In genomic region chr11:22625448-22626287, GRCh38 we compare ENCODE assay signal across 1 cellular context.
A peak's percentile ranks its signal among the peaks of the same experiment; 100 is the strongest.
TF ChIP-seq lines count a peak whose summit lies in the region.

Gene FANCF, minus strand, starts transcription at chr11:22625823. Its CDS starts 13 bp downstream, at chr11:22625810.

TF ChIP-seq in K562, 482 proteins besides CTCF, POLR2A, EP300 and RAD21 (continued from another document and continues in another):
- no peak for TF ChIP-seq ATF6 (CRISPR knock-in tag; IDR thresholded peaks at IDR 0.05)
- TF ChIP-seq ZBED1 (IDR thresholded peaks at IDR 0.05): no peak
- no peak for TF ChIP-seq ZMIZ1 (IDR thresholded peaks at IDR 0.05; ENCODE audit: low read depth in 2 of 2, low read length in 2 of 2)
- TF ChIP-seq ZNF124 (CRISPR knock-in tag; IDR thresholded peaks at IDR 0.05): no peak
- peak; percentile 49 to 61 for TF ChIP-seq NRF1 (conservative IDR thresholded peaks at IDR 0.05 in 1 of 2, IDR thresholded peaks at IDR 0.05 in 1 of 2)
- no peak for TF ChIP-seq STAT6 (CRISPR knock-in tag; IDR thresholded peaks at IDR 0.05)
- TF ChIP-seq CBX8 (IDR thresholded peaks at IDR 0.05; ENCODE audit: borderline replicate concordance, extremely low read depth, low read depth, low read length, poor library complexity, severe bottlenecking): no peak
- TF ChIP-seq ZNF217 (CRISPR knock-in tag; IDR thresholded peaks at IDR 0.05): no peak
- no peak for TF ChIP-seq ZBTB7A (IDR thresholded peaks at IDR 0.05; ENCODE audit: borderline replicate concordance, control insufficient read depth, low read depth, low read length)
- TF ChIP-seq ZNF592 (IDR thresholded peaks at IDR 0.05): no peak
- no peak for TF ChIP-seq E2F4 (CRISPR knock-in tag; IDR thresholded peaks at IDR 0.05; ENCODE audit: low read depth)
- TF ChIP-seq POLR2B (IDR thresholded peaks at IDR 0.05; ENCODE audit: low read depth, partially characterized antibody): peak; percentile 37
- TF ChIP-seq YY1 (IDR thresholded peaks at IDR 0.05; ENCODE audit: borderline replicate concordance in 1 of 3, control insufficient read depth in 1 of 3, extremely low read depth in 1 of 3, insufficient read depth in 3 of 3, insufficient read length in 1 of 3, insufficient replicate concordance in 2 of 3, low read depth in 1 of 3, low read length in 2 of 3): peak; percentile 25 to 48 (median 47)
- TF ChIP-seq ZNF696 (CRISPR knock-in tag; conservative IDR thresholded peaks at IDR 0.05): no peak
- TF ChIP-seq POLR2G (IDR thresholded peaks at IDR 0.05; ENCODE audit: low read depth, low read length): peak; percentile 87
- no peak for TF ChIP-seq TAL1 (IDR thresholded peaks at IDR 0.05)
- TF ChIP-seq PHF8 (IDR thresholded peaks at IDR 0.05; ENCODE audit: borderline replicate concordance, low read length): peak; percentile 94
- peak; percentile 57 for TF ChIP-seq ATF7 (IDR thresholded peaks at IDR 0.05)
- no peak for TF ChIP-seq ZNF518B (CRISPR knock-in tag; IDR thresholded peaks at IDR 0.05)
- TF ChIP-seq PHB2 (IDR thresholded peaks at IDR 0.05; ENCODE audit: low read depth): no peak
- TF ChIP-seq PML (IDR thresholded peaks at IDR 0.05; ENCODE audit: low read length): peak; percentile 49; the same call in 1 of the 2 replicates
- TF ChIP-seq ZSCAN29 (IDR thresholded peaks at IDR 0.05): no peak
- TF ChIP-seq BDP1 (IDR thresholded peaks at IDR 0.05; ENCODE audit: insufficient read depth, insufficient read length): no peak
- TF ChIP-seq GABPA (tag; conservative IDR thresholded peaks at IDR 0.05; ENCODE audit: low read depth): peak; percentile 89
- TF ChIP-seq E2F1 (CRISPR knock-in tag; IDR thresholded peaks at IDR 0.05): peak; percentile 15; the same call in 1 of the 2 replicates
- TF ChIP-seq USF1 (CRISPR knock-in tag; IDR thresholded peaks at IDR 0.05): 0 out of 2 replicates have a peak, but pooled peaks have one; percentile 6
- peak; percentile 77 for TF ChIP-seq SP2 (IDR thresholded peaks at IDR 0.05; ENCODE audit: extremely low read depth, low read depth, low read length, poor library complexity, severe bottlenecking)
- no peak for TF ChIP-seq CCNT2 (IDR thresholded peaks at IDR 0.05; ENCODE audit: borderline replicate concordance, extremely low read depth, insufficient read length, low read depth, low read length)
- no peak for TF ChIP-seq BACH1 (tag; IDR thresholded peaks at IDR 0.05)
- no peak for TF ChIP-seq RBM17 (IDR thresholded peaks at IDR 0.05; ENCODE audit: borderline replicate concordance, low read depth, low read length)
- TF ChIP-seq ZNF408 (CRISPR knock-in tag; IDR thresholded peaks at IDR 0.05; ENCODE audit: low read depth): no peak
- no peak for TF ChIP-seq CC2D1A (IDR thresholded peaks at IDR 0.05)
- TF ChIP-seq HDAC8 (tag; IDR thresholded peaks at IDR 0.05): no peak
- no peak for TF ChIP-seq SREBF1 (IDR thresholded peaks at IDR 0.05; ENCODE audit: borderline replicate concordance, low read depth, low read length)
- TF ChIP-seq ZNF184 (CRISPR knock-in tag; IDR thresholded peaks at IDR 0.05): no peak
- peak; percentile 72 to 90 for TF ChIP-seq MNT (conservative IDR thresholded peaks at IDR 0.05)
- TF ChIP-seq TAF1 (IDR thresholded peaks at IDR 0.05; ENCODE audit: control insufficient read depth, extremely low read depth, insufficient read depth, low read length, severe bottlenecking): peak; percentile 34
- TF ChIP-seq CGGBP1 (CRISPR knock-in tag; IDR thresholded peaks at IDR 0.05): no peak
- 0 out of 2 replicates have a peak, but pooled peaks have one; percentile 67 for TF ChIP-seq FOXP1 (CRISPR knock-in tag; IDR thresholded peaks at IDR 0.05)
